30 cellular contexts compared by ENCODE assay signal in the genomic region with DNA sequence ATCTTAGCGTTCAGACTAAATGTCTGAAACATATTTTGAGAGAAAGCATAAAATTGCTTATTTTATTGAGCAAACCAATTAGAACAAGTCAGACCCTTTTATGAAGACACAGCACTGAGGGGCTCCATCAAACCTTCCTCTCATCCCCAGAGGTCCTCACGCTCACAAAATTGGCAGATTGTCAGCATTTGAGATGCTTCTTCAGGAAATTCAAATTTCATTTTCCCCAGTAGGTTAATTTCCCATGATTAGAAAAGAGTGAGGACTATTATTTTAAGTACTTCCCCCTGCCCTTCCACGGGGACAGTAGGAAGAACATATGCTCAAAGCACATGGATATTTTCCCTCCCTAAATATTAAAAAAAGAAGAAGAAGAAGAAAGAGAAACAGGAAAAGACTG.
"Had no signal": no experiment of that assay in that cellular context is flagged by ENCODE, and none has a peak within 500 bp of the region (broad histone marks: within the 10 kb centered on the region; RNA-seq: fewer than 3 reads in every experiment).

No MANE protein-coding gene starts in this region.

- H3K9me3 Mint-ChIP-seq: activated CD4-positive, alpha-beta T cell treated with anti-CD3 and anti-CD28 coated beads, Interleukin-2, amount 10 ng/mL, durations not matched to agents 24 days and 14 days; activated naive CD4-positive, alpha-beta T cell treated with anti-CD3 and anti-CD28 coated beads, Interleukin-2, amount 10 ng/mL, durations not matched to agents 7 days and 5 days; activated naive CD8-positive, alpha-beta T cell treated with anti-CD3 and anti-CD28 coated beads, Interleukin-2, amount 10 ng/mL, durations not matched to agents 7 days and 5 days; activated T-cell treated with anti-CD3 and anti-CD28 coated beads, Interleukin-2, amount 50 U/mL, for 24 hours; activated T-cell treated with anti-CD3 and anti-CD28 coated beads, Interleukin-2, amount 50 U/mL, for 72 hours had no signal

- FAIRE-seq: endometrium had no signal

- H3K4me1 Mint-ChIP-seq: activated CD4-positive, alpha-beta T cell treated with anti-CD3 and anti-CD28 coated beads for 36 hours; activated CD4-positive, alpha-beta T cell treated with anti-CD3 and anti-CD28 coated beads, Interleukin-2, amount 10 ng/mL, durations not matched to agents 24 days and 14 days; activated naive CD4-positive, alpha-beta T cell treated with anti-CD3 and anti-CD28 coated beads, Interleukin-2, amount 10 ng/mL, durations not matched to agents 7 days and 5 days; activated naive CD8-positive, alpha-beta T cell treated with anti-CD3 and anti-CD28 coated beads, Interleukin-2, amount 10 ng/mL, durations not matched to agents 7 days and 5 days had no signal

- DNase-seq: activated CD4-positive, alpha-beta memory T cell treated with anti-CD3 and anti-CD28 coated beads for 36 hours; activated CD4-positive, alpha-beta T cell treated with anti-CD3 and anti-CD28 coated beads for 36 hours; activated CD4-positive, CD25-positive, alpha-beta regulatory T cell; activated CD4-positive, CD25-positive, alpha-beta regulatory T cell treated with anti-CD3 and anti-CD28 coated beads, Interleukin-2, amount 50 U/mL, for 72 hours; activated CD8-positive, alpha-beta memory T cell treated with anti-CD3 and anti-CD28 coated beads, Interleukin-2, amount 50 U/mL, for 48 hours; activated CD8-positive, alpha-beta T cell treated with anti-CD3 and anti-CD28 coated beads, Interleukin-2, amount 10 ng/mL, durations not matched to agents 7 days and 5 days; activated gamma-delta T cell; activated naive CD4-positive, alpha-beta T cell; activated naive CD8-positive, alpha-beta T cell treated with anti-CD3 and anti-CD28 coated beads, Interleukin-2, amount 10 ng/mL, durations not matched to agents 7 days and 5 days; activated T-cell treated with anti-CD3 and anti-CD28 coated beads for 4 hours; activated T-cell treated with anti-CD3 and anti-CD28 coated beads, Interleukin-2, amount 50 U/mL, for 24 hours; activated T-cell treated with anti-CD3 and anti-CD28 coated beads, Interleukin-2, amount 50 U/mL, for 72 hours; central memory CD4-positive, alpha-beta T cell; cerebellar nuclear complex; colonic mucosa; effector CD8-positive, alpha-beta T cell; foreskin keratinocyte; gastrocnemius medialis; glutamatergic neuron; heart left ventricle; T-helper 2 cell had no signal

- H3K4me3 ChIP-seq: ascending aorta, breast epithelium, cardiac muscle cell, colonic mucosa, gastrocnemius medialis, heart left ventricle had no signal

- H3K36me3 Mint-ChIP-seq: activated CD4-positive, alpha-beta memory T cell treated with anti-CD3 and anti-CD28 coated beads for 36 hours; activated naive CD4-positive, alpha-beta T cell treated with anti-CD3 and anti-CD28 coated beads, Interleukin-2, amount 10 ng/mL, durations not matched to agents 7 days and 5 days; activated naive CD4-positive, alpha-beta T cell treated with anti-CD3 and anti-CD28 coated beads, Interleukin-2, amount 50 U/mL, for 72 hours; activated naive CD8-positive, alpha-beta T cell treated with anti-CD3 and anti-CD28 coated beads, Interleukin-2, amount 10 ng/mL, durations not matched to agents 7 days and 5 days; brain had no signal

- H3K27ac Mint-ChIP-seq: activated CD4-positive, alpha-beta memory T cell treated with anti-CD3 and anti-CD28 coated beads for 36 hours; activated CD4-positive, alpha-beta T cell treated with anti-CD3 and anti-CD28 coated beads for 36 hours; activated CD4-positive, alpha-beta T cell treated with anti-CD3 and anti-CD28 coated beads, Interleukin-2, amount 10 ng/mL, durations not matched to agents 24 days and 14 days; activated CD8-positive, alpha-beta T cell treated with anti-CD3 and anti-CD28 coated beads, Interleukin-2, amount 10 ng/mL, durations not matched to agents 7 days and 5 days; activated naive CD4-positive, alpha-beta T cell treated with anti-CD3 and anti-CD28 coated beads, Interleukin-2, amount 10 ng/mL, durations not matched to agents 7 days and 5 days; activated naive CD8-positive, alpha-beta T cell treated with anti-CD3 and anti-CD28 coated beads, Interleukin-2, amount 10 ng/mL, durations not matched to agents 7 days and 5 days; activated T-cell treated with anti-CD3 and anti-CD28 coated beads, Interleukin-2, amount 50 U/mL, for 24 hours; activated T-cell treated with anti-CD3 and anti-CD28 coated beads, Interleukin-2, amount 50 U/mL, for 72 hours had no signal

- H3K4me3 Mint-ChIP-seq: activated CD4-positive, alpha-beta memory T cell treated with anti-CD3 and anti-CD28 coated beads for 36 hours; activated CD4-positive, alpha-beta T cell treated with anti-CD3 and anti-CD28 coated beads for 36 hours; activated CD4-positive, alpha-beta T cell treated with anti-CD3 and anti-CD28 coated beads, Interleukin-2, amount 10 ng/mL, durations not matched to agents 24 days and 14 days; activated CD8-positive, alpha-beta T cell treated with anti-CD3 and anti-CD28 coated beads, Interleukin-2, amount 10 ng/mL, durations not matched to agents 7 days and 5 days; activated naive CD4-positive, alpha-beta T cell treated with anti-CD3 and anti-CD28 coated beads, Interleukin-2, amount 10 ng/mL, durations not matched to agents 7 days and 5 days; activated naive CD8-positive, alpha-beta T cell treated with anti-CD3 and anti-CD28 coated beads, Interleukin-2, amount 10 ng/mL, durations not matched to agents 7 days and 5 days; activated T-cell treated with anti-CD3 and anti-CD28 coated beads, Interleukin-2, amount 50 U/mL, for 24 hours; activated T-cell treated with anti-CD3 and anti-CD28 coated beads, Interleukin-2, amount 50 U/mL, for 72 hours; brain had no signal

- ATAC-seq: activated CD4-positive, alpha-beta T cell treated with anti-CD3 and anti-CD28 coated beads for 36 hours; activated CD8-positive, alpha-beta T cell treated with anti-CD3 and anti-CD28 coated beads, Interleukin-2, amount 10 ng/mL, durations not matched to agents 7 days and 5 days; activated naive CD4-positive, alpha-beta T cell treated with anti-CD3 and anti-CD28 coated beads, Interleukin-2, amount 50 U/mL, for 72 hours; activated T-cell treated with anti-CD3 and anti-CD28 coated beads, Interleukin-2, amount 50 U/mL, for 72 hours; esophagus mucosa; foreskin keratinocyte; gastrocnemius medialis; heart left ventricle had no signal
